Comparison of ENCODE assay signal across 28 cellular contexts in genomic region chr5:56010431-56010830, GRCh38.
"Had no signal": no experiment of that assay in that cellular context is flagged by ENCODE, and none has a peak within 500 bp of the region (broad histone marks: within the 10 kb centered on the region; RNA-seq: fewer than 3 reads in every experiment).

No MANE protein-coding gene starts in this region.

- H3K9me3 ChIP-seq: left lung, lower lobe of right lung, pancreas, prostate gland, stomach, thoracic aorta, tibial artery, upper lobe of left lung, vagina had no signal

- H3K27ac ChIP-seq: left lung, lower lobe of right lung, pancreas, prostate gland, thoracic aorta, tibial artery, upper lobe of left lung had no signal

- H3K4me3 ChIP-seq: left lung, lower lobe of right lung, pancreas, prostate gland, skin epidermis, stomach, thoracic aorta, tibial artery, upper lobe of left lung, vagina had no signal

- DNase-seq: hypothalamus; immature natural killer cell; kidney; left colon; left lung; lower lobe of right lung; mammary epithelial cell; mesenchymal stem cell; naive B cell; nucleus accumbens; pancreas; posterior cingulate gyrus; retina; right cardiac atrium; stimulated activated CD4-positive, alpha-beta T cell treated with anti-CD3 and anti-CD28 coated beads, Interleukin-12 subunit alpha, Interleukin-12 subunit beta, amount 100 ng/mL, for 4 hours; stimulated activated CD4-positive, alpha-beta T cell treated with anti-CD3 and anti-CD28 coated beads, Interleukin-15, amount 100 ng/mL, for 24 hours; stimulated activated CD4-positive, alpha-beta T cell treated with anti-CD3 and anti-CD28 coated beads, Interleukin-2, amount 100 ng/mL, for 24 hours; stimulated activated CD4-positive, alpha-beta T cell treated with anti-CD3 and anti-CD28 coated beads, Interleukin-4, amount 100 ng/mL, for 1 hour; stimulated activated naive B cell treated with anti-CD40 and anti-IgM and Interleukin-4, amounts not matched to agents 10 μg/mL and 1 μg/mL and 100 μg/mL, for 72 hours; stimulated activated naive CD8-positive, alpha-beta T cell treated with anti-CD3 and anti-CD28 coated beads, Interleukin-15, Interleukin-2, amounts not matched to agents 100 U/mL and 50 U/mL, for 24 hours; stomach; tibial artery; upper lobe of left lung had no signal

- H3K9me3 Mint-ChIP-seq: immature natural killer cell; natural killer cell treated with Interleukin-12 subunit alpha and Interleukin-12 subunit beta and Interleukin-15 and Interleukin-18, amount 100 ng/mL, for 72 hours; stimulated activated naive B cell treated with anti-CD40 and anti-IgM and Interleukin-4, amounts not matched to agents 10 μg/mL and 1 μg/mL and 100 μg/mL, for 72 hours had no signal

- H3K4me3 Mint-ChIP-seq: immature natural killer cell; naive B cell; natural killer cell treated with Interleukin-12 subunit alpha and Interleukin-12 subunit beta and Interleukin-15 and Interleukin-18, amount 100 ng/mL, for 72 hours; stimulated activated naive B cell treated with anti-CD40 and anti-IgM and Interleukin-4, amounts not matched to agents 10 μg/mL and 1 μg/mL and 100 μg/mL, for 72 hours had no signal

- H3K36me3 Mint-ChIP-seq: immature natural killer cell; naive B cell; natural killer cell treated with Interleukin-12 subunit alpha and Interleukin-12 subunit beta and Interleukin-15 and Interleukin-18, amount 100 ng/mL, for 72 hours; stimulated activated naive B cell treated with anti-CD40 and anti-IgM and Interleukin-4, amounts not matched to agents 10 μg/mL and 1 μg/mL and 100 μg/mL, for 72 hours had no signal

- H3K27me3 ChIP-seq: left lung, pancreas, stomach, tibial artery, upper lobe of left lung, vagina had no signal

- H3K4me1 ChIP-seq: prostate gland had no signal

- H3K27me3 Mint-ChIP-seq: naive B cell; stimulated activated naive B cell treated with anti-CD40 and anti-IgM and Interleukin-4, amounts not matched to agents 10 μg/mL and 1 μg/mL and 100 μg/mL, for 72 hours had no signal

- H3K27ac Mint-ChIP-seq: immature natural killer cell; naive B cell; natural killer cell treated with Interleukin-12 subunit alpha and Interleukin-12 subunit beta and Interleukin-15 and Interleukin-18, amount 100 ng/mL, for 72 hours; stimulated activated naive B cell treated with anti-CD40 and anti-IgM and Interleukin-4, amounts not matched to agents 10 μg/mL and 1 μg/mL and 100 μg/mL, for 72 hours had no signal

- H3K36me3 ChIP-seq: left lung, lower lobe of right lung, pancreas, prostate gland, stomach, thoracic aorta, tibial artery, upper lobe of left lung, vagina had no signal
